ENCODE assay signal across 22 cellular contexts in genomic region chr10:132820056-132820455, GRCh38. TPM values are rescaled to one million over a fixed set of nuclear protein-coding genes. Genes with fewer than 3 reads are reported as not detected.
"Had no signal": no experiment of that assay in that cellular context is flagged by ENCODE, and none has a peak within 500 bp of the region (broad histone marks: within the 10 kb centered on the region; RNA-seq: fewer than 3 reads in every experiment).

No MANE protein-coding gene starts in this region.

- H3K27ac Mint-ChIP-seq: immature natural killer cell; natural killer cell treated with Interleukin-12 subunit alpha and Interleukin-12 subunit beta and Interleukin-15 and Interleukin-18, amount 100 ng/mL, for 72 hours; stimulated activated naive B cell treated with anti-CD40 and anti-IgM and Interleukin-4, amounts not matched to agents 10 μg/mL and 1 μg/mL and 100 μg/mL, for 72 hours had no signal

- DNase-seq: cortex of kidney; effector CD8-positive, alpha-beta T cell; esophagus squamous epithelium; foreskin fibroblast; immature natural killer cell; left ventricle myocardium inferior; mesenchymal stem cell; midbrain; occipital lobe; retina; right lobe of liver; stimulated activated CD4-positive, alpha-beta T cell treated with anti-CD3 and anti-CD28 coated beads, Interleukin-2, amount 100 ng/mL, for 24 hours; stimulated activated CD4-positive, alpha-beta T cell treated with anti-CD3 and anti-CD28 coated beads, Interleukin-4, amount 100 ng/mL, for 4 hours; stimulated activated naive B cell treated with anti-CD40 and anti-IgM and Interleukin-4, amounts not matched to agents 10 μg/mL and 1 μg/mL and 100 μg/mL, for 72 hours; stomach; substantia nigra; transverse colon had no signal

- H3K4me3 Mint-ChIP-seq: immature natural killer cell; natural killer cell treated with Interleukin-12 subunit alpha and Interleukin-12 subunit beta and Interleukin-15 and Interleukin-18, amount 100 ng/mL, for 72 hours; stimulated activated naive B cell treated with anti-CD40 and anti-IgM and Interleukin-4, amounts not matched to agents 10 μg/mL and 1 μg/mL and 100 μg/mL, for 72 hours had no signal

- H3K9me3 Mint-ChIP-seq: immature natural killer cell; natural killer cell treated with Interleukin-12 subunit alpha and Interleukin-12 subunit beta and Interleukin-15 and Interleukin-18, amount 100 ng/mL, for 72 hours; stimulated activated naive B cell treated with anti-CD40 and anti-IgM and Interleukin-4, amounts not matched to agents 10 μg/mL and 1 μg/mL and 100 μg/mL, for 72 hours had no signal

- H3K4me1 Mint-ChIP-seq: immature natural killer cell; stimulated activated naive B cell treated with anti-CD40 and anti-IgM and Interleukin-4, amounts not matched to agents 10 μg/mL and 1 μg/mL and 100 μg/mL, for 72 hours had no signal

- H3K36me3 Mint-ChIP-seq: immature natural killer cell; natural killer cell treated with Interleukin-12 subunit alpha and Interleukin-12 subunit beta and Interleukin-15 and Interleukin-18, amount 100 ng/mL, for 72 hours; stimulated activated naive B cell treated with anti-CD40 and anti-IgM and Interleukin-4, amounts not matched to agents 10 μg/mL and 1 μg/mL and 100 μg/mL, for 72 hours had no signal

RNA-seq across cellular contexts. Expression of gene NKX6-2, which starts 34.1 kb away (rescaled TPM):
- total RNA-seq: gastroesophageal sphincter; left ventricle myocardium inferior; lung; natural killer cell treated with Interleukin-12 subunit alpha and Interleukin-12 subunit beta and Interleukin-15 and Interleukin-18, amount 100 ng/mL, for 72 hours; occipital lobe; psoas muscle; right lobe of liver; skeletal muscle tissue; transverse colon had no signal
